8 cellular contexts compared by ENCODE assay signal in genomic region chr19:50026550-50026906, GRCh38. TPM values are rescaled to one million over a fixed set of nuclear protein-coding genes. Genes with fewer than 3 reads are reported as not detected.
A peak's percentile ranks its signal among the peaks of the same experiment; 100 is the strongest.
DNase-seq lines count a peak whose midpoint lies in the region; ATAC-seq, FAIRE-seq and TF ChIP-seq lines count a peak whose summit lies in the region.

No MANE protein-coding gene starts in this region.

- no peak for ATAC-seq in activated CD8-positive, alpha-beta memory T cell treated with anti-CD3 and anti-CD28 coated beads, Interleukin-2, amount 10 ng/mL, durations not matched to agents 7 days and 5 days
- ATAC-seq in HG02852 (IDR thresholded peaks at IDR 0.05; ENCODE audit: unreplicated experiment) (no peak), HG03439 (IDR thresholded peaks at IDR 0.05; ENCODE audit: unreplicated experiment) (no peak)

- H3K9me3 ChIP-seq in kidney (ENCODE audit: control insufficient read depth in 1 of 2, low read length in 2 of 2) (no peaks in the 10 kb centered on the region), testis (no peaks in the 10 kb centered on the region)

- no peak for TF ChIP-seq POLR2A in testis (IDR thresholded peaks at IDR 0.05)

- 53 to 59% methylated on average over 7 of the region's 7 CpGs for WGBS in testis, 2 donors

- H3K9me3 Mint-ChIP-seq in activated CD8-positive, alpha-beta memory T cell treated with anti-CD3 and anti-CD28 coated beads, Interleukin-2, amount 10 ng/mL, durations not matched to agents 7 days and 5 days (ENCODE audit: low read depth), result peaks cover 3% of the 10 kb centered on the region
- peaks cover 9% of the 10 kb centered on the region for H3K9me3 Mint-ChIP-seq in activated T-helper 2 cell treated with anti-CD3 and anti-CD28 coated beads, Interferon-gamma antibody, Interleukin-2, Interleukin-4, amounts not matched to agents 10 μg/mL and 5 μg/mL and 100 μg/mL, durations not matched to agents 14 hours and 24 hours and 36 hours

- H3K27me3 ChIP-seq in testis, result no peaks in the 10 kb centered on the region

- H3K27me3 Mint-ChIP-seq in activated CD8-positive, alpha-beta memory T cell treated with anti-CD3 and anti-CD28 coated beads, Interleukin-2, amount 10 ng/mL, durations not matched to agents 7 days and 5 days, result no peaks in the 10 kb centered on the region
- no peaks in the 10 kb centered on the region for H3K27me3 Mint-ChIP-seq in activated T-helper 2 cell treated with anti-CD3 and anti-CD28 coated beads, Interferon-gamma antibody, Interleukin-2, Interleukin-4, amounts not matched to agents 10 μg/mL and 5 μg/mL and 100 μg/mL, durations not matched to agents 14 hours and 24 hours and 36 hours (ENCODE audit: low read depth)

- intact Hi-C loops in activated T-helper 2 cell treated with anti-CD3 and anti-CD28 coated beads, Interferon-gamma antibody, Interleukin-2, Interleukin-4, amounts not matched to agents 10 μg/mL and 5 μg/mL and 100 μg/mL, durations not matched to agents 14 hours and 24 hours and 36 hours (cut with micrococcal nuclease), result no loop called here
- intact Hi-C loops in kidney (cut with DNase I) (no loop called here), testis (cut with DNase I; ENCODE audit: low total_unique reads) (no loop called here)

- H3K9ac ChIP-seq in kidney (ENCODE audit: low read length in 2 of 2), result no peak overlapping the region

- TF ChIP-seq CTCF in kidney (IDR thresholded peaks at IDR 0.05; ENCODE audit: borderline replicate concordance, extremely low read depth, insufficient read depth) (no peak), testis (IDR thresholded peaks at IDR 0.05) (no peak)

- H3K27ac Mint-ChIP-seq in activated CD8-positive, alpha-beta memory T cell treated with anti-CD3 and anti-CD28 coated beads, Interleukin-2, amount 10 ng/mL, durations not matched to agents 7 days and 5 days, result peak overlapping the region; percentile 92
- peak overlapping the region; percentile 68 for H3K27ac Mint-ChIP-seq in activated T-helper 2 cell treated with anti-CD3 and anti-CD28 coated beads, Interferon-gamma antibody, Interleukin-2, Interleukin-4, amounts not matched to agents 10 μg/mL and 5 μg/mL and 100 μg/mL, durations not matched to agents 14 hours and 24 hours and 36 hours

- peaks cover 10 to 12% of the 10 kb centered on the region in 2 donors for H3K4me1 ChIP-seq in kidney (ENCODE audit: control insufficient read depth in 1 of 2, insufficient read depth in 1 of 2, low read depth in 1 of 2, low read length in 2 of 2)
- peaks cover 15% of the 10 kb centered on the region for H3K4me1 ChIP-seq in testis

- FAIRE-seq in kidney (lab: Jason Lieb, UNC), result no peak

- peaks cover 32% of the 10 kb centered on the region for H3K4me1 Mint-ChIP-seq in activated CD8-positive, alpha-beta memory T cell treated with anti-CD3 and anti-CD28 coated beads, Interleukin-2, amount 10 ng/mL, durations not matched to agents 7 days and 5 days
- peaks cover 25% of the 10 kb centered on the region for H3K4me1 Mint-ChIP-seq in activated T-helper 2 cell treated with anti-CD3 and anti-CD28 coated beads, Interferon-gamma antibody, Interleukin-2, Interleukin-4, amounts not matched to agents 10 μg/mL and 5 μg/mL and 100 μg/mL, durations not matched to agents 14 hours and 24 hours and 36 hours (ENCODE audit: low read depth)

- H3K4me3 Mint-ChIP-seq in activated CD8-positive, alpha-beta memory T cell treated with anti-CD3 and anti-CD28 coated beads, Interleukin-2, amount 10 ng/mL, durations not matched to agents 7 days and 5 days, result peak overlapping the region; percentile 42
- peak overlapping the region; percentile 91 for H3K4me3 Mint-ChIP-seq in activated T-helper 2 cell treated with anti-CD3 and anti-CD28 coated beads, Interferon-gamma antibody, Interleukin-2, Interleukin-4, amounts not matched to agents 10 μg/mL and 5 μg/mL and 100 μg/mL, durations not matched to agents 14 hours and 24 hours and 36 hours (ENCODE audit: low read depth)

- no peak for DNase-seq in activated CD8-positive, alpha-beta memory T cell treated with anti-CD3 and anti-CD28 coated beads, Interleukin-2, amount 10 ng/mL, durations not matched to agents 7 days and 5 days
- DNase-seq in activated CD8-positive, alpha-beta memory T cell treated with anti-CD3 and anti-CD28 coated beads, Interleukin-2, amount 50 U/mL, for 4 hours, result no peak
- no peak for DNase-seq in activated T-helper 2 cell treated with anti-CD3 and anti-CD28 coated beads, Interferon-gamma antibody, Interleukin-2, Interleukin-4, amounts not matched to agents 10 μg/mL and 5 μg/mL and 100 μg/mL, durations not matched to agents 14 hours and 24 hours and 36 hours (ENCODE audit: low spot score)
- DNase-seq in kidney (no peak), testis (no peak), HuH-7.5 (ENCODE audit: low spot score) (no peak)

- H3K27ac ChIP-seq in kidney (ENCODE audit: low read depth in 2 of 2, low read length in 2 of 2), result no peak overlapping the region
- peak overlapping the region in 1 of 2 donors; percentile 75 for H3K27ac ChIP-seq in testis

- CTCF ChIA-PET in activated CD8-positive, alpha-beta memory T cell treated with anti-CD3 and anti-CD28 coated beads, Interleukin-2, amount 10 ng/mL, durations not matched to agents 7 days and 5 days (lab: Charles Lee), result no interaction called here

- H3K4me3 ChIP-seq in kidney (ENCODE audit: low read length in 2 of 2) (peak overlapping the region; percentile 17 to 79), testis (peak overlapping the region; percentile 74 to 94)

- H3K36me3 Mint-ChIP-seq in activated CD8-positive, alpha-beta memory T cell treated with anti-CD3 and anti-CD28 coated beads, Interleukin-2, amount 10 ng/mL, durations not matched to agents 7 days and 5 days, result peaks cover 23% of the 10 kb centered on the region
- H3K36me3 Mint-ChIP-seq in activated T-helper 2 cell treated with anti-CD3 and anti-CD28 coated beads, Interferon-gamma antibody, Interleukin-2, Interleukin-4, amounts not matched to agents 10 μg/mL and 5 μg/mL and 100 μg/mL, durations not matched to agents 14 hours and 24 hours and 36 hours (ENCODE audit: low read depth), result peaks cover 23% of the 10 kb centered on the region

- H3K36me3 ChIP-seq in kidney (ENCODE audit: control insufficient read depth in 1 of 2, insufficient read depth in 2 of 2, low read length in 2 of 2) (peaks cover 2 to 10% of the 10 kb centered on the region in 2 donors), testis (ENCODE audit: low read depth, missing control alignments) (no peaks in the 10 kb centered on the region)

RNA-seq across cellular contexts. Expression of gene ZNF473, which starts 0.7 kb away (rescaled TPM):
- 1 to 10 TPM; 7.9 to 8.4 TPM for total RNA-seq in activated CD8-positive, alpha-beta memory T cell treated with anti-CD3 and anti-CD28 coated beads, Interleukin-2, amount 10 ng/mL, durations not matched to agents 7 days and 5 days
- total RNA-seq in activated T-helper 2 cell treated with anti-CD3 and anti-CD28 coated beads, Interferon-gamma antibody, Interleukin-2, Interleukin-4, amounts not matched to agents 10 μg/mL and 5 μg/mL and 100 μg/mL, durations not matched to agents 14 hours and 24 hours and 36 hours, result 11.2 TPM in 2 replicates
- total RNA-seq in kidney, result 10.7 TPM
- polyA plus RNA-seq in kidney (ENCODE audit: insufficient read depth, low read depth, low replicate concordance), result 2.6 TPM
- 10 to 100 TPM; 77.7 to 92.8 TPM for total RNA-seq in testis
- polyA plus RNA-seq in testis (ENCODE audit: insufficient read depth, low read depth, low replicate concordance), result 106 TPM

RNA-seq across cellular contexts. Expression of gene VRK3, which starts 1.4 kb away (rescaled TPM):
- 10 to 100 TPM; 70.5 to 71.3 TPM for total RNA-seq in activated CD8-positive, alpha-beta memory T cell treated with anti-CD3 and anti-CD28 coated beads, Interleukin-2, amount 10 ng/mL, durations not matched to agents 7 days and 5 days
- 60.8 and 67.7 TPM in 2 replicates for total RNA-seq in activated T-helper 2 cell treated with anti-CD3 and anti-CD28 coated beads, Interferon-gamma antibody, Interleukin-2, Interleukin-4, amounts not matched to agents 10 μg/mL and 5 μg/mL and 100 μg/mL, durations not matched to agents 14 hours and 24 hours and 36 hours
- total RNA-seq in kidney (53.2 TPM), testis (100 to 1,000 TPM; 143 to 237 TPM)
- polyA plus RNA-seq in kidney (ENCODE audit: insufficient read depth, low read depth, low replicate concordance) (69.0 TPM), testis (ENCODE audit: insufficient read depth, low read depth, low replicate concordance) (375 TPM)
